ENCODE assay signal across 20 cellular contexts in the genomic region with DNA sequence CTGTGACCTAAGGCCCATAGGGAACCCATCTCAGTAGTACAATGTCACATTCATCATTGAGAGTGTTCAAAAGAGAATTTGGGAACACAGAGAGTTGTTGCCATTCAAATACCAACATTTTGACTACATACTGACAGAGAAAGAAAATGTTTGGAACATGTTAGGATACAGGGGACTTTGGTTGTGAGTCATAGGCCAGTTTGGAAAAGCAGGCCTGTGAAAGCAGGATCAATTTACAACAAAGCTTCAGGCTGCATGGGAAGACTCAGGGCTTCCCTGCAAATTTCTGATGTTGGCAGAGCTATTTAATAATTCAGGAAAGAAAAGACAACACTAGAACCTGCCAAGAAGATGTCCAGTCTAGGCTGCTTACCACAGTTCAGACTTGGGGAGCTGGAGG. TPM values are rescaled to one million over a fixed set of nuclear protein-coding genes. Genes with fewer than 3 reads are reported as not detected.
DNase-seq lines count a peak whose midpoint lies in the region; ATAC-seq, FAIRE-seq and TF ChIP-seq lines count a peak whose summit lies in the region.
"Had no signal": no experiment of that assay in that cellular context is flagged by ENCODE, and none has a peak within 500 bp of the region (broad histone marks: within the 10 kb centered on the region; RNA-seq: fewer than 3 reads in every experiment).

No MANE protein-coding gene starts in this region.

- DNase-seq in H54 (ENCODE audit: insufficient read length, low spot score) = no peak
- DNase-seq in fibroblast of villous mesenchyme (ENCODE audit: low read depth) = peak; percentile 20
- DNase-seq in urothelium cell line (ENCODE audit: low spot score) = peak; percentile 21
- no peak for DNase-seq in stimulated activated CD8-positive, alpha-beta memory T cell treated with anti-CD3 and anti-CD28 coated beads, Interleukin-4, amount 100 ng/mL, for 48 hours
- no peak for DNase-seq in NCI-H1436 (lab: John Stamatoyannopoulos, UW)
- DNase-seq: activated naive CD4-positive, alpha-beta T cell; CD8-positive, alpha-beta T cell; glutamatergic neuron; Kasumi-1; kidney; NCI-H1694 treated with DMSO at 0.1 percent for 48 hours; NCI-H510A treated with DMSO at 0.1 percent for 48 hours; pancreas; stimulated activated naive CD4-positive, alpha-beta T cell treated with Interleukin-2 at 50 U/mL for 16 hours; SW 1271; uterus; WERI-Rb-1 had no signal

- H3K4me3 ChIP-seq in WI38 (ENCODE audit: low read depth, low read length) = peak overlapping the region; percentile 46
- H3K4me3 ChIP-seq in fibroblast of villous mesenchyme (ENCODE audit: low read depth, low read length) = no peak overlapping the region
- H3K4me3 ChIP-seq: pancreas, uterus had no signal

- FAIRE-seq in H54 (lab: Jason Lieb, UNC) (peak; percentile 61), urothelium cell line (lab: Jason Lieb, UNC) (no peak)
- FAIRE-seq: G401.6, kidney, pancreas had no signal

- ATAC-seq in GM21528 (IDR thresholded peaks at IDR 0.05; ENCODE audit: low FRiP score, unreplicated experiment) = no peak
- ATAC-seq: CD8-positive, alpha-beta T cell; pancreas had no signal

- TF ChIP-seq CTCF in WI38 (IDR thresholded peaks at IDR 0.05; ENCODE audit: low read depth, low read length) = no peak
- TF ChIP-seq CTCF in fibroblast of villous mesenchyme (IDR thresholded peaks at IDR 0.05; ENCODE audit: insufficient read depth, low read depth, low read length) = no peak

- TF ChIP-seq POLR2A in H54 (IDR thresholded peaks at IDR 0.05; ENCODE audit: low read depth, low read length) = no peak

RNA-seq across cellular contexts. Expression of a gene that starts 0.4 kb away (rescaled TPM):
- total RNA-seq in fibroblast of villous mesenchyme = 3.9 and 9.1 TPM in 2 replicates
- total RNA-seq: CD8-positive, alpha-beta T cell; kidney; pancreas; uterus had no signal

RNA-seq across cellular contexts. Expression of a gene that starts 22.3 kb away (rescaled TPM):
- 182 and 216 TPM in 2 replicates for total RNA-seq in fibroblast of villous mesenchyme

RNA-seq across cellular contexts. Expression of a gene that starts 23.4 kb away (rescaled TPM):
- under 0.01 TPM in 1 of 2 replicates, not detected in the other for total RNA-seq in fibroblast of villous mesenchyme
- total RNA-seq: CD8-positive, alpha-beta T cell; kidney; pancreas; uterus had no signal

RNA-seq across cellular contexts. Expression of a gene that starts 33.8 kb away (rescaled TPM):
- under 0.01 TPM in 1 of 2 replicates, not detected in the other for total RNA-seq in fibroblast of villous mesenchyme
- total RNA-seq: CD8-positive, alpha-beta T cell; kidney; pancreas; uterus had no signal

Comparison
In these comparisons a context has a peak if more than half of its experiments do, and no peak if none do; other contexts are left out.
1. DNase-seq: peak in fibroblast of villous mesenchyme (single experiment) and urothelium cell line (single experiment); none in H54 (single experiment), stimulated activated CD8-positive, alpha-beta memory T cell treated with anti-CD3 and anti-CD28 coated beads, Interleukin-4, amount 100 ng/mL, for 48 hours (single experiment) and NCI-H1436 (single experiment).